9 cellular contexts compared by ENCODE assay signal in the genomic region with DNA sequence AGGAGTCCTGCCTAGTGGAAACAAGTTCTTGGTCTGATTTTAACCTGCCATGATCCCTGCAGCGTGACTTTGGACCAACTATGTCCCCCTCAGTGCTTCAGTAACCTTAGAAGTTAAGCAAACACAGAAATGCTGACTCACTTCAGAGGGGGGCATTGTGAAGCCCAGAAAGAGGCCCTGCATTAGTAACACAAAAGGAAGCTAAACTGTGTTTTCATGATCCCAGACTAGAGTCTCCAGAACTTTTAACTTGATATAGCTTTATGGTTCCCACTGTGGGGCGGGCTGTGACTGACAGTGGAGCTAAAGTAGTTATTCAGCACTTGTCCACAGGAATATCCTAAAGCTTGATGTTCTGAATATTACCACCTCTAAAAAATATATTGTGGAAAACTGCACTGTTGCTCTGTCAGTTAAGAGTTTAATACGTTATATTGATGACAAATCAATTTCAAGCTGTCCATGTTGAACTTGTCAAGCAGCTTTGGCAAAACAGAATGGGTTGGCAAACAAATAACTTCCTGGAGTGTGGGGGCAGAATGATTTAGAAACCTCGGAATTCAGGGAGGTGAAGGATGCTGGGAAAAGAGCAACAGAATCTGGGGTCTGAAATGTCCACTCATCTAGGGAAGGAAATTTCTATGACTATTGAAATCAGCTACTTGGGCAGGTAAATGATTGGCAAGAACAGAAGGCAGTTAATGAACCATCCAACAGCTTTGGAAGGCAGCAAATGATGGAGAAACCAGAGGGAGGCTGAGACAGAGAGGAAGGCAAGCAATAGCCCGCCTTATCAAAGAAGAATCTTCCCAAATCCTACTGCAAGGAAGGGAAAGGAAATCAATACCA.
DNase-seq lines count a peak whose midpoint lies in the region; ATAC-seq and TF ChIP-seq lines count a peak whose summit lies in the region.
"Had no signal": no experiment of that assay in that cellular context is flagged by ENCODE, and none has a peak within 500 bp of the region (broad histone marks: within the 10 kb centered on the region; RNA-seq: fewer than 3 reads in every experiment).

No MANE protein-coding gene starts in this region.

- no peaks in the 10 kb centered on the region for H3K36me3 ChIP-seq in MM.1S (replicated peaks; ENCODE audit: insufficient read depth, low read length)

- peak; percentile 94 for DNase-seq in Caki2 (ENCODE audit: low read depth)
- DNase-seq in NCI-H1092 treated with DMSO at 0.1 percent for 48 hours (lab: John Stamatoyannopoulos, UW) = peak; percentile 59
- no peak for DNase-seq in coronary artery (ENCODE audit: low spot score)
- peak; percentile 87 for DNase-seq in myocyte (ENCODE audit: low read depth)
- DNase-seq in MM.1S = no peak
- DNase-seq in NCI-H1694 (lab: John Stamatoyannopoulos, UW) = no peak
- DNase-seq in Kasumi-1 (lab: John Stamatoyannopoulos, UW) = no peak
- DNase-seq: activated T-cell treated with anti-CD3 and anti-CD28 coated beads, Interleukin-2, amount 50 U/mL, for 4 hours had no signal

- H3K27ac ChIP-seq in coronary artery (peak overlapping the region; percentile 65 to 76), MM.1S (ENCODE audit: low read length) (no peak overlapping the region)

- H2AFZ ChIP-seq in MM.1S (ENCODE audit: low read length) = no peak overlapping the region

- no peak for ATAC-seq in GM21423 (IDR thresholded peaks at IDR 0.05; ENCODE audit: unreplicated experiment)
- ATAC-seq: activated T-cell treated with anti-CD3 and anti-CD28 coated beads, Interleukin-2, amount 50 U/mL, for 4 hours had no signal

- no peaks in the 10 kb centered on the region for H4K20me1 ChIP-seq in MM.1S (ENCODE audit: insufficient read depth, low read length)

- TF ChIP-seq CTCF in coronary artery (IDR thresholded peaks at IDR 0.05) (no peak), MM.1S (IDR thresholded peaks at IDR 0.05; ENCODE audit: low read length) (no peak)

- no peak overlapping the region for H3K4me2 ChIP-seq in MM.1S (ENCODE audit: low read depth, low read length)

- in situ Hi-C loops in Caki2 (cut with HindIII; ENCODE audit: low pct_unique_long_range_greater_than_20kb, low sequenced_read_pairs) = no loop called here

- H3K9me3 ChIP-seq in MM.1S (replicated peaks; ENCODE audit: insufficient read depth, low read length) = no peaks in the 10 kb centered on the region

- H3K9me2 ChIP-seq in MM.1S (replicated peaks; ENCODE audit: insufficient read depth, low read length) = no peaks in the 10 kb centered on the region

- H3K9ac ChIP-seq in MM.1S (ENCODE audit: low read length) = no peak overlapping the region

- H3K4me3 ChIP-seq in coronary artery (peak overlapping the region; percentile 18), MM.1S (ENCODE audit: low read length) (no peak overlapping the region)

- no peaks in the 10 kb centered on the region for H3K79me2 ChIP-seq in MM.1S (ENCODE audit: low read length)

- H3K27me3 ChIP-seq in MM.1S (replicated peaks; ENCODE audit: insufficient read depth, low read length) = no peaks in the 10 kb centered on the region

- H3K4me1 ChIP-seq in MM.1S (ENCODE audit: low read length) = no peaks in the 10 kb centered on the region; the same call in none of the 2 replicates

- H3F3A ChIP-seq in MM.1S (ENCODE audit: insufficient read depth, low read length) = no peaks in the 10 kb centered on the region

Comparison
In these comparisons a context has a peak if more than half of its experiments do, and no peak if none do; other contexts are left out.
1. DNase-seq: peak in Caki2 (single experiment), NCI-H1092 treated with DMSO at 0.1 percent for 48 hours (single experiment) and myocyte (single experiment); none in coronary artery (single experiment), MM.1S (single experiment), NCI-H1694 (single experiment) and Kasumi-1 (0 of 2).